In the genomic region with DNA sequence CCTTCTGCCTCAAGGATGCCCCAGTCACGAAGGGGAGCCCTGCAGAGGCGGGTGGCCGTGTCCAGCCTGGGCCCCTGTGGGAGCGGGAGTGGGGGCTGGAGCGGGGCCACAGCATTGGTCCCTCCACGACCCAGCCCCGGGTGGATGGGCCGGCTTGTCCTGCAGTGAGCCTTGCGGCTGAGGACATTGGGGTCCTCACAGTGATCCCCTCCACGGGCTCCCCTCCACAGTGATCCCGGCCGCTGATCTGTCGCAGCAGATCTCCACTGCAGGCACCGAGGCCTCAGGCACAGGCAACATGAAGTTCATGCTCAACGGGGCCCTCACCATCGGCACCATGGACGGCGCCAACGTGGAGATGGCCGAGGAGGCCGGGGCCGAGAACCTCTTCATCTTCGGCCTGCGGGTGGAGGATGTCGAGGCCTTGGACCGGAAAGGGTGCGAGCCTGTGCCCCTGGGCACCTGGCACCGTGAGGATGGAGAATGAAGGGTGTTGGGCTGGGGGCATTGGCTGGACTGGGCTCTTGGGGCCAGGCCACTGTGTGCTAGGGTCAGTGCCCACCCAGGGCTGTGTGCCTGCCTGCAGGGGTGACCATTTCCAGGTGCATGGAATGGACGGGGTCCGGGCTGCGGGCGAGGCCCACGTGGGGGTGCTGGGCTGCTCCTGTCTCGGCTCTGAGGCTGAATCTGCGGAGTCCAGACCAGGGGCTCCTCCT, we compare ENCODE assay signal across 19 cellular contexts. TPM values are rescaled to one million over a fixed set of nuclear protein-coding genes. Genes with fewer than 3 reads are reported as not detected.
A peak's percentile ranks its signal among the peaks of the same experiment; 100 is the strongest.
DNase-seq lines count a peak whose midpoint lies in the region; ATAC-seq and TF ChIP-seq lines count a peak whose summit lies in the region.
"Had no signal": no experiment of that assay in that cellular context is flagged by ENCODE, and none has a peak within 500 bp of the region (broad histone marks: within the 10 kb centered on the region; RNA-seq: fewer than 3 reads in every experiment).

No MANE protein-coding gene starts in this region.

- TF ChIP-seq CTCF in cardiac muscle cell (IDR thresholded peaks at IDR 0.05; ENCODE audit: low read depth, low read length): no peak
- TF ChIP-seq CTCF in Panc1 (IDR thresholded peaks at IDR 0.05): no peak
- TF ChIP-seq CTCF in esophagus muscularis mucosa (IDR thresholded peaks at IDR 0.05): no peak
- no peak for TF ChIP-seq CTCF in dorsolateral prefrontal cortex (IDR thresholded peaks at IDR 0.05 in 54 of 56, conservative IDR thresholded peaks at IDR 0.05 in 2 of 56; ENCODE audit: low read depth in 1 of 56, partially characterized antibody in 56 of 56)

- no peak overlapping the region for H2AK5ac ChIP-seq in neuronal stem cell (ENCODE audit: low read depth, low read length)

- no peak overlapping the region for H2BK120ac ChIP-seq in neuronal stem cell (ENCODE audit: low read depth, low read length)

- H4K8ac ChIP-seq in neuronal stem cell (ENCODE audit: low read depth, low read length): no peak overlapping the region

- H2AFZ ChIP-seq in neuronal stem cell (ENCODE audit: low read length): no peak overlapping the region
- H2AFZ ChIP-seq: PC-9 had no signal

- CTCF ChIA-PET in Panc1 (lab: Charles Lee): no interaction called here

- POLR2A ChIA-PET in Panc1 (lab: Charles Lee): no interaction called here

- no peak overlapping the region for H3K4me2 ChIP-seq in neuronal stem cell (ENCODE audit: insufficient read depth, low read length, poor library complexity, severe bottlenecking)
- H3K4me2 ChIP-seq: A549, BLaER1, PC-9 had no signal

- H3K27ac ChIP-seq in cardiac muscle cell: peak overlapping the region; percentile 51
- peak overlapping the region; percentile 17; the same call in 1 of the 2 replicates for H3K27ac ChIP-seq in Panc1 (ENCODE audit: low read length)
- peak overlapping the region; percentile 52 to 77 (median 72) for H3K27ac ChIP-seq in esophagus muscularis mucosa (replicated peaks in 1 of 4)
- H3K27ac ChIP-seq in neuronal stem cell (replicated peaks; ENCODE audit: low read length): no peak overlapping the region
- H3K27ac ChIP-seq in dorsolateral prefrontal cortex: peak overlapping the region in 23 of 59 donors; percentile 4 to 71 (median 40)
- H3K27ac ChIP-seq: BLaER1, PC-9 had no signal

- no peak for TF ChIP-seq EP300 in esophagus muscularis mucosa (IDR thresholded peaks at IDR 0.05)

- H3K4me3 ChIP-seq in cardiac muscle cell: no peak overlapping the region
- no peak overlapping the region for H3K4me3 ChIP-seq in Panc1 (ENCODE audit: low read depth in 2 of 2, low read length in 2 of 2)
- no peak overlapping the region for H3K4me3 ChIP-seq in esophagus muscularis mucosa
- H3K4me3 ChIP-seq in neuronal stem cell (ENCODE audit: low read length in 2 of 2): no peak overlapping the region
- H3K4me3 ChIP-seq in dorsolateral prefrontal cortex: no peak overlapping the region
- H3K4me3 ChIP-seq: A549, BLaER1, PC-9 had no signal

- H3K9me3 ChIP-seq in cardiac muscle cell (ENCODE audit: low read depth) (no peaks in the 10 kb centered on the region), Panc1 (ENCODE audit: control insufficient read depth, insufficient read depth, low read depth, low read length) (no peaks in the 10 kb centered on the region), esophagus muscularis mucosa (no peaks in the 10 kb centered on the region), neuronal stem cell (replicated peaks in 1 of 2; ENCODE audit: control insufficient read depth in 2 of 2, insufficient read depth in 1 of 2, low read depth in 1 of 2, low read length in 2 of 2) (peaks cover 0 to 2% of the 10 kb centered on the region in 2 donors)
- H3K9me3 ChIP-seq: A549, BLaER1 had no signal

- H3K79me1 ChIP-seq in neuronal stem cell (ENCODE audit: low read depth, low read length): peaks cover 3% of the 10 kb centered on the region

- no peak for DNase-seq in cardiac muscle cell (ENCODE audit: low read depth in 1 of 2, low spot score in 1 of 2)
- no peak for DNase-seq in cardiac septum (ENCODE audit: low spot score)
- no peak for DNase-seq in Panc1 (ENCODE audit: low read depth, low spot score)
- no peak for DNase-seq in esophagus muscularis mucosa (ENCODE audit: extremely low spot score)
- no peak for DNase-seq in neuronal stem cell (ENCODE audit: low spot score)
- DNase-seq in dorsolateral prefrontal cortex: no peak
- no peak for DNase-seq in activated gamma-delta T cell treated with Interleukin-2 at 50 U/mL for 16 hours
- DNase-seq: DMS153, GDM1, KBM-7, MV-4-11, NCI-H1417, NCI-H187, NCI-H345, NCI-H524 treated with DMSO at 0.1 percent for 48 hours, PC-9 had no signal

- H3K4me1 ChIP-seq in cardiac muscle cell (ENCODE audit: low read depth) (peaks cover 12% of the 10 kb centered on the region), Panc1 (ENCODE audit: control insufficient read depth, insufficient read depth, low read length) (peaks cover 36% of the 10 kb centered on the region), esophagus muscularis mucosa (peaks cover 42 to 62% (median 55%) of the 10 kb centered on the region in 4 donors), neuronal stem cell (ENCODE audit: control insufficient read depth in 2 of 2, insufficient read depth in 1 of 2, low read depth in 1 of 2, low read length in 2 of 2) (no peaks in the 10 kb centered on the region)

- no TSS peak for BruUV-seq in Panc1 (replicated peaks; lab: Mats Ljungman, UMichigan)

- no peaks in the 10 kb centered on the region for H3K27me3 ChIP-seq in cardiac muscle cell
- H3K27me3 ChIP-seq in Panc1 (ENCODE audit: control insufficient read depth, insufficient read depth, low read length): no peaks in the 10 kb centered on the region
- H3K27me3 ChIP-seq in esophagus muscularis mucosa: no peaks in the 10 kb centered on the region
- no peaks in the 10 kb centered on the region for H3K27me3 ChIP-seq in neuronal stem cell (ENCODE audit: control insufficient read depth in 3 of 3, insufficient read depth in 3 of 3, low read depth in 1 of 3, low read length in 3 of 3)
- H3K27me3 ChIP-seq in dorsolateral prefrontal cortex: no peaks in the 10 kb centered on the region
- H3K27me3 ChIP-seq: BLaER1 had no signal

- H3K9ac ChIP-seq in neuronal stem cell (ENCODE audit: low read depth, low read length, poor library complexity): no peak overlapping the region
- H3K9ac ChIP-seq: BLaER1 had no signal

- H4K91ac ChIP-seq in neuronal stem cell (ENCODE audit: low read depth, low read length, poor library complexity): no peak overlapping the region

- TF ChIP-seq POLR2A in esophagus muscularis mucosa (IDR thresholded peaks at IDR 0.05; ENCODE audit: low read depth): no peak

- WGBS in esophagus muscularis mucosa: 93% methylated on average over 12 of the region's 35 CpGs
- WGBS in neuronal stem cell (ENCODE audit: extremely low coverage in 2 of 2, insufficient read length in 2 of 2, insufficient replicate concordance in 1 of 2), 2 donors: no CpG with 5 or more reads among the region's 35 CpGs

- no peak overlapping the region for H3K4ac ChIP-seq in neuronal stem cell (ENCODE audit: low read length)

- peaks cover 47% of the 10 kb centered on the region for H3K36me3 ChIP-seq in cardiac muscle cell
- H3K36me3 ChIP-seq in Panc1 (ENCODE audit: control insufficient read depth, insufficient read depth, low read length): peaks cover 8% of the 10 kb centered on the region; the same call in 1 of the 2 replicates
- peaks cover 46 to 89% (median 83%) of the 10 kb centered on the region in 4 donors for H3K36me3 ChIP-seq in esophagus muscularis mucosa
- peaks cover 50 to 85% of the 10 kb centered on the region in 2 donors for H3K36me3 ChIP-seq in neuronal stem cell (replicated peaks in 1 of 2; ENCODE audit: control insufficient read depth in 2 of 2, insufficient read depth in 2 of 2, low read length in 2 of 2)

- H3K23ac ChIP-seq in neuronal stem cell (ENCODE audit: low read depth, low read length, poor library complexity): no peak overlapping the region

- H2BK5ac ChIP-seq in neuronal stem cell (ENCODE audit: low read length): peak overlapping the region; percentile 53

- peak overlapping the region; percentile 17 for H3K18ac ChIP-seq in neuronal stem cell (ENCODE audit: low read length)

- in situ Hi-C loops in Panc1 (cut with HindIII; ENCODE audit: low pct_unique_long_range_greater_than_20kb, low sequenced_read_pairs): no loop called here

- ATAC-seq in Panc1 (no peak), GM21786 (IDR thresholded peaks at IDR 0.05; ENCODE audit: unreplicated experiment) (no peak)
- ATAC-seq: A549 had no signal

- intact Hi-C loops in cardiac septum (cut with DNase I) (no loop called here), Panc1 (cut with micrococcal nuclease; ENCODE audit: unreplicated experiment) (loop anchor here (10.0 kb wide), 1 partner anchor 298 kb away; a partner anchor contains a TSS), esophagus muscularis mucosa (cut with DNase I) (loop anchor here (10.0 kb wide), 2 partner anchors 228 to 298 kb away; a partner anchor contains a TSS), dorsolateral prefrontal cortex (cut with DNase I) (loop anchor here in 1 of 2 donors (5.0 kb wide), 1 partner anchor 45 kb away; a partner anchor contains a TSS)

- no peak overlapping the region for H2BK15ac ChIP-seq in neuronal stem cell (ENCODE audit: low read length)

- H2BK12ac ChIP-seq in neuronal stem cell (ENCODE audit: low read length): peak overlapping the region; percentile 18

- no peak overlapping the region for H3K14ac ChIP-seq in neuronal stem cell (ENCODE audit: low read length)

RNA-seq across cellular contexts. Expression of a gene that starts 44.4 kb away (rescaled TPM):
- total RNA-seq in cardiac muscle cell (243 and 268 TPM in 2 replicates), cardiac septum (386 TPM), Panc1 (2021; ENCODE audit: unreplicated experiment) (220 TPM), esophagus muscularis mucosa (100 to 1,000 TPM; 398 to 632 (median 462) TPM), dorsolateral prefrontal cortex (100 to 1,000 TPM in 116 of 120 experiments, 10 to 100 TPM in 4; 83.2 to 226 (median 146) TPM)
- polyA plus RNA-seq in cardiac muscle cell: 178 and 192 TPM in 2 replicates
- 308 TPM for polyA plus RNA-seq in Panc1 (2012; ENCODE audit: insufficient read length)
- 31.3 TPM for polyA plus RNA-seq in neuronal stem cell (2013, experiment 1 of 2)
- 32.4 TPM for polyA plus RNA-seq in neuronal stem cell (2013, experiment 2 of 2)
